In the genomic region with DNA sequence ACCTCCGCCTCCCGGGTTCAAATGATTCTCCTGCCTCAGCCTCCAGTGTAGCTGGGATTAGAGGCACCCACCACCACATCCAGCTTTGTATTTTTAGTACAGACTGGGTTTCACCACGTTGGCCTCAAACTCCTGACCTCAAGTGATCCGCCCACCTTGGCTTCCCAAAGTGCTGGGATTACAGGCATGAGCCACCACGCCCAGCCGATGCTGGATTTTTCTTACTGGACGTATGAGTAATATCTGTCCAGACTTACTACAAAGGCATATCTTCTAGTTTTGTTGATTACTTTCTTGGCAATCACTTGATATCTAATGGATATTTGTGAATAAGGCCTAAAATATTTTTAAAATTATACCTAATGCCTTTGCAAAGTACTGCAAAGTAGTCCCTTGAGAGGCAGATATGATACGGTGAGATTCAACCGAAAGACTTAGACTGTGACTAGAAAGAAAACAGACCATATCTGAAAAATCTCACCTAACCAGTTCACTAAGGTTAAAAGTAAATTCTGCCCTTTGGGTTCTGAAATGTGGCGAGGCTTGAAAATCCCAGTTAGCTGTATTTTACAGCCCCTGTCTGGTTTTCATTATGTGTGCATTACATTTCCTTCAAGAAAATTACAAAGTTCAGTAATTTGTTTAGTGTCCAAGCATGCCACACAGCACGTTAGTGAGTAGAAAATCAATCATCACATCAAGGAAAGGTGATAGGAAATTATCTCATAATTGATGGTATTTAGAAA, we compare ENCODE assay signal across 15 cellular contexts.
DNase-seq lines count a peak whose midpoint lies in the region; ATAC-seq and TF ChIP-seq lines count a peak whose summit lies in the region.
"Had no signal": no experiment of that assay in that cellular context is flagged by ENCODE, and none has a peak within 500 bp of the region (broad histone marks: within the 10 kb centered on the region; RNA-seq: fewer than 3 reads in every experiment).

No MANE protein-coding gene starts in this region.

- H3K27me3 ChIP-seq in left ventricle myocardium inferior (ENCODE audit: low read depth) (no peaks in the 10 kb centered on the region), breast epithelium (no peaks in the 10 kb centered on the region), left lung (no peaks in the 10 kb centered on the region), aorta (ENCODE audit: control insufficient read depth in 1 of 2, insufficient read depth in 2 of 2, low read length in 1 of 2) (no peaks in the 10 kb centered on the region)

- H3K4me3 ChIP-seq in left ventricle myocardium inferior, result no peak overlapping the region
- H3K4me3 ChIP-seq in breast epithelium, result no peak overlapping the region
- no peak overlapping the region for H3K4me3 ChIP-seq in left lung
- H3K4me3 ChIP-seq in aorta (ENCODE audit: low read length in 2 of 2), result no peak overlapping the region
- H3K4me3 ChIP-seq: SK-N-MC had no signal

- TF ChIP-seq POLR2A in breast epithelium (IDR thresholded peaks at IDR 0.05), result no peak

- WGBS in aorta, 2 donors, result 83 to 84% methylated on average over 11 of the region's 11 CpGs

- intact Hi-C loops in left cardiac atrium (cut with DNase I), result no loop called here
- intact Hi-C loops in left ventricle myocardium inferior (cut with micrococcal nuclease), result no loop called here
- intact Hi-C loops in breast epithelium (cut with DNase I; ENCODE audit: low total_unique reads), result no loop called here
- intact Hi-C loops in left lung (cut with DNase I), result no loop called here
- intact Hi-C loops in aorta (cut with DNase I), result no loop called here

- H3K4me1 ChIP-seq in left ventricle myocardium inferior (peaks cover 34% of the 10 kb centered on the region), breast epithelium (no peaks in the 10 kb centered on the region), left lung (peaks cover 4 to 33% of the 10 kb centered on the region in 2 donors), aorta (ENCODE audit: control insufficient read depth in 1 of 2, insufficient read depth in 2 of 2, low read length in 2 of 2) (peaks cover 0 to 11% of the 10 kb centered on the region in 2 donors)

- H3K9me3 ChIP-seq in left ventricle myocardium inferior (replicated peaks) (no peaks in the 10 kb centered on the region), breast epithelium (no peaks in the 10 kb centered on the region), left lung (no peaks in the 10 kb centered on the region), aorta (ENCODE audit: control insufficient read depth, low read length) (no peaks in the 10 kb centered on the region)

- DNase-seq in left cardiac atrium (peak; percentile 57), left ventricle myocardium inferior (no peak), breast epithelium (ENCODE audit: low spot score in 2 of 2) (no peak), left lung (no peak), aorta (peak; percentile 67 to 74), midbrain (lab: John Stamatoyannopoulos, UW) (no peak), hepatic stellate cell (ENCODE audit: low spot score) (no peak)
- no peak for DNase-seq in activated CD4-positive, CD25-positive, alpha-beta regulatory T cell treated with anti-CD3 and anti-CD28 coated beads, Interleukin-2, amount 50 U/mL, for 72 hours
- DNase-seq: activated CD8-positive, alpha-beta memory T cell treated with anti-CD3 and anti-CD28 coated beads for 24 hours; H7; NCI-H2171; stimulated activated naive CD8-positive, alpha-beta T cell treated with anti-CD3 and anti-CD28 coated beads, Interleukin-15, amount 100 ng/mL, for 72 hours had no signal

- no peak overlapping the region for H3K27ac ChIP-seq in left ventricle myocardium inferior (replicated peaks)
- H3K27ac ChIP-seq in breast epithelium, result peak overlapping the region; percentile 23 to 50
- peak overlapping the region; percentile 7 to 35 for H3K27ac ChIP-seq in left lung
- no peak overlapping the region for H3K27ac ChIP-seq in aorta (ENCODE audit: low read depth in 1 of 2, low read length in 2 of 2)
- H3K27ac ChIP-seq: 22Rv1, SK-N-MC had no signal

- no peak for TF ChIP-seq CTCF in left ventricle myocardium inferior (IDR thresholded peaks at IDR 0.05; ENCODE audit: borderline replicate concordance)
- no peak for TF ChIP-seq CTCF in breast epithelium (IDR thresholded peaks at IDR 0.05)
- no peak for TF ChIP-seq CTCF in left lung (IDR thresholded peaks at IDR 0.05)

- H3K36me3 ChIP-seq in left ventricle myocardium inferior, result no peaks in the 10 kb centered on the region
- H3K36me3 ChIP-seq in breast epithelium, result no peaks in the 10 kb centered on the region
- no peaks in the 10 kb centered on the region for H3K36me3 ChIP-seq in left lung
- no peaks in the 10 kb centered on the region for H3K36me3 ChIP-seq in aorta (ENCODE audit: control insufficient read depth in 1 of 2, insufficient read depth in 2 of 2, low read length in 1 of 2)

- ATAC-seq in left cardiac atrium, result peak in 1 of 2 donors; percentile 67
- peak; percentile 62 for ATAC-seq in left lung
- no peak for ATAC-seq in aorta (ENCODE audit: low FRiP score)
- ATAC-seq: left lobe of liver; stimulated activated naive CD8-positive, alpha-beta T cell treated with anti-CD3 and anti-CD28 coated beads, Interleukin-15, amount 100 ng/mL, for 72 hours had no signal

Comparison
In these comparisons a context has a peak if more than half of its experiments do, and no peak if none do; other contexts are left out.
1. DNase-seq: peak in left cardiac atrium (single experiment) and aorta (2 of 2); none in left ventricle myocardium inferior (single experiment), breast epithelium (0 of 2), left lung (0 of 2), midbrain (single experiment), activated CD4-positive, CD25-positive, alpha-beta regulatory T cell treated with anti-CD3 and anti-CD28 coated beads, Interleukin-2, amount 50 U/mL, for 72 hours (single experiment) and hepatic stellate cell (single experiment).
2. H3K27ac ChIP-seq: peak in breast epithelium (2 of 2) and left lung (2 of 2); none in left ventricle myocardium inferior (single experiment) and aorta (0 of 2).